Comparison of ENCODE assay signal across 1 cellular context in the genomic region with DNA sequence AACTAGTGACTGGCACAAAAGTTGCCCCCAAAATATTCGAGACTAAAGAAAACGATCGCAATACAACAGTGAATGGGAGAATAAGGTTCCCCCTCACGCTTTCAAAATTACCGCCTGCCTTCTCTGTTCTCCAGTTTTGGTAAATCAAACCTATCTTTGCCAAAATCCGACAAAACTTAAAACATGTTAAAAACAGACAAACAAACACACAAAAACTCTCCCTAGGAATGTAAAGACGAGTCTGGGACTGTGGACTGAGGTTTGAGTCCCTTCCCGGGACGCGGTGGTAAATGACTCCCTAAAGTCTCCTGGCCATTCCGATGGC.
TF ChIP-seq lines count a peak whose summit lies in the region.

No MANE protein-coding gene starts in this region.

TF ChIP-seq in GM12878, 131 proteins besides CTCF, POLR2A, EP300 and RAD21:
- TF ChIP-seq, protein P1, sequence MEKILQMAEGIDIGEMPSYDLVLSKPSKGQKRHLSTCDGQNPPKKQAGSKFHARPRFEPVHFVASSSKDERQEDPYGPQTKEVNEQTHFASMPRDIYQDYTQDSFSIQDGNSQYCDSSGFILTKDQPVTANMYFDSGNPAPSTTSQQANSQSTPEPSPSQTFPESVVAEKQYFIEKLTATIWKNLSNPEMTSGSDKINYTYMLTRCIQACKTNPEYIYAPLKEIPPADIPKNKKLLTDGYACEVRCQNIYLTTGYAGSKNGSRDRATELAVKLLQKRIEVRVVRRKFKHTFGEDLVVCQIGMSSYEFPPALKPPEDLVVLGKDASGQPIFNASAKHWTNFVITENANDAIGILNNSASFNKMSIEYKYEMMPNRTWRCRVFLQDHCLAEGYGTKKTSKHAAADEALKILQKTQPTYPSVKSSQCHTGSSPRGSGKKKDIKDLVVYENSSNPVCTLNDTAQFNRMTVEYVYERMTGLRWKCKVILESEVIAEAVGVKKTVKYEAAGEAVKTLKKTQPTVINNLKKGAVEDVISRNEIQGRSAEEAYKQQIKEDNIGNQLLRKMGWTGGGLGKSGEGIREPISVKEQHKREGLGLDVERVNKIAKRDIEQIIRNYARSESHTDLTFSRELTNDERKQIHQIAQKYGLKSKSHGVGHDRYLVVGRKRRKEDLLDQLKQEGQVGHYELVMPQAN (conservative IDR thresholded peaks at IDR 0.05): no peak
- no peak for TF ChIP-seq ASH2L (IDR thresholded peaks at IDR 0.05; ENCODE audit: borderline replicate concordance, low read depth)
- no peak for TF ChIP-seq ZSCAN29 (IDR thresholded peaks at IDR 0.05)
- no peak for TF ChIP-seq POLR2AphosphoS5 (IDR thresholded peaks at IDR 0.05; ENCODE audit: low read length)
- no peak for TF ChIP-seq ZNF622 (IDR thresholded peaks at IDR 0.05)
- no peak for TF ChIP-seq BACH1 (IDR thresholded peaks at IDR 0.05; ENCODE audit: borderline replicate concordance)
- no peak for TF ChIP-seq HCFC1 (IDR thresholded peaks at IDR 0.05; ENCODE audit: low read length)
- TF ChIP-seq, protein P2, sequence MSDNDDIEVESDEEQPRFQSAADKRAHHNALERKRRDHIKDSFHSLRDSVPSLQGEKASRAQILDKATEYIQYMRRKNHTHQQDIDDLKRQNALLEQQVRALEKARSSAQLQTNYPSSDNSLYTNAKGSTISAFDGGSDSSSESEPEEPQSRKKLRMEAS (IDR thresholded peaks at IDR 0.05; ENCODE audit: low read depth, low read length): no peak
- TF ChIP-seq RELA (IDR thresholded peaks at IDR 0.05; ENCODE audit: borderline replicate concordance, partially characterized antibody): no peak
- no peak for TF ChIP-seq ZZZ3 (IDR thresholded peaks at IDR 0.05; ENCODE audit: control insufficient read depth, insufficient read length, low read depth)
- no peak for TF ChIP-seq SMARCA5 (IDR thresholded peaks at IDR 0.05)
- TF ChIP-seq, protein P3, sequence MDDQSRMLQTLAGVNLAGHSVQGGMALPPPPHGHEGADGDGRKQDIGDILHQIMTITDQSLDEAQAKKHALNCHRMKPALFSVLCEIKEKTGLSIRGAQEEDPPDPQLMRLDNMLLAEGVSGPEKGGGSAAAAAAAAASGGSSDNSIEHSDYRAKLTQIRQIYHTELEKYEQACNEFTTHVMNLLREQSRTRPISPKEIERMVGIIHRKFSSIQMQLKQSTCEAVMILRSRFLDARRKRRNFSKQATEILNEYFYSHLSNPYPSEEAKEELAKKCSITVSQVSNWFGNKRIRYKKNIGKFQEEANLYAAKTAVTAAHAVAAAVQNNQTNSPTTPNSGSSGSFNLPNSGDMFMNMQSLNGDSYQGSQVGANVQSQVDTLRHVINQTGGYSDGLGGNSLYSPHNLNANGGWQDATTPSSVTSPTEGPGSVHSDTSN (IDR thresholded peaks at IDR 0.05; ENCODE audit: insufficient replicate concordance, low read depth, low read length): no peak
- no peak for TF ChIP-seq KLF5 (IDR thresholded peaks at IDR 0.05; ENCODE audit: partially characterized antibody)
- no peak for TF ChIP-seq SPI1 (IDR thresholded peaks at IDR 0.05; ENCODE audit: borderline replicate concordance, insufficient read depth, low read depth, low read length)
- TF ChIP-seq ZNF217 (IDR thresholded peaks at IDR 0.05): no peak
- TF ChIP-seq, protein P4, sequence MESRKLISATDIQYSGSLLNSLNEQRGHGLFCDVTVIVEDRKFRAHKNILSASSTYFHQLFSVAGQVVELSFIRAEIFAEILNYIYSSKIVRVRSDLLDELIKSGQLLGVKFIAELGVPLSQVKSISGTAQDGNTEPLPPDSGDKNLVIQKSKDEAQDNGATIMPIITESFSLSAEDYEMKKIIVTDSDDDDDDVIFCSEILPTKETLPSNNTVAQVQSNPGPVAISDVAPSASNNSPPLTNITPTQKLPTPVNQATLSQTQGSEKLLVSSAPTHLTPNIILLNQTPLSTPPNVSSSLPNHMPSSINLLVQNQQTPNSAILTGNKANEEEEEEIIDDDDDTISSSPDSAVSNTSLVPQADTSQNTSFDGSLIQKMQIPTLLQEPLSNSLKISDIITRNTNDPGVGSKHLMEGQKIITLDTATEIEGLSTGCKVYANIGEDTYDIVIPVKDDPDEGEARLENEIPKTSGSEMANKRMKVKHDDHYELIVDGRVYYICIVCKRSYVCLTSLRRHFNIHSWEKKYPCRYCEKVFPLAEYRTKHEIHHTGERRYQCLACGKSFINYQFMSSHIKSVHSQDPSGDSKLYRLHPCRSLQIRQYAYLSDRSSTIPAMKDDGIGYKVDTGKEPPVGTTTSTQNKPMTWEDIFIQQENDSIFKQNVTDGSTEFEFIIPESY (IDR thresholded peaks at IDR 0.05): no peak
- TF ChIP-seq ETV6 (conservative IDR thresholded peaks at IDR 0.05 in 1 of 2, IDR thresholded peaks at IDR 0.05 in 1 of 2; ENCODE audit: borderline replicate concordance in 1 of 2, low read depth in 1 of 2): no peak
- no peak for TF ChIP-seq LARP7 (IDR thresholded peaks at IDR 0.05)
